Comparison of ENCODE assay signal across 31 cellular contexts in genomic region chr20:1196634-1197033, GRCh38. TPM values are rescaled to one million over a fixed set of nuclear protein-coding genes. Genes with fewer than 3 reads are reported as not detected.
"Had no signal": no experiment of that assay in that cellular context is flagged by ENCODE, and none has a peak within 500 bp of the region (broad histone marks: within the 10 kb centered on the region; RNA-seq: fewer than 3 reads in every experiment).

No MANE protein-coding gene starts in this region.

- H3K4me1 ChIP-seq: colonic mucosa, gastroesophageal sphincter had no signal

- H3K27ac ChIP-seq: colonic mucosa, epithelial cell of prostate, esophagus squamous epithelium, gastroesophageal sphincter, heart right ventricle, hepatocyte had no signal

- H3K36me3 ChIP-seq: colonic mucosa, esophagus squamous epithelium, gastroesophageal sphincter, heart right ventricle had no signal

- DNase-seq: activated CD4-positive, alpha-beta memory T cell treated with anti-CD3 and anti-CD28 coated beads for 36 hours; activated CD4-positive, alpha-beta T cell treated with anti-CD3 and anti-CD28 coated beads for 36 hours; activated CD4-positive, alpha-beta T cell treated with anti-CD3 and anti-CD28 coated beads, Interleukin-2, amount 10 ng/mL, durations not matched to agents 24 days and 14 days; activated CD4-positive, CD25-positive, alpha-beta regulatory T cell; activated CD4-positive, CD25-positive, alpha-beta regulatory T cell treated with anti-CD3 and anti-CD28 coated beads, Interleukin-2, amount 50 U/mL, for 72 hours; activated CD8-positive, alpha-beta T cell treated with anti-CD3 and anti-CD28 coated beads, Interleukin-2, amount 10 ng/mL, durations not matched to agents 7 days and 5 days; activated effector memory CD4-positive, alpha-beta T cell treated with Interleukin-2 at 50 U/mL for 16 hours; activated gamma-delta T cell treated with Interleukin-2 at 50 U/mL for 16 hours; activated naive CD4-positive, alpha-beta T cell treated with anti-CD3 and anti-CD28 coated beads, Interleukin-2, amount 50 U/mL, for 16 hours; activated naive CD4-positive, alpha-beta T cell treated with Interleukin-2 at 50 U/mL for 16 hours; activated T-cell treated with anti-CD3 and anti-CD28 coated beads, Interleukin-2, amount 50 U/mL, for 4 hours; amniotic stem cell; anterior cingulate cortex; caudate nucleus; colonic mucosa; effector CD8-positive, alpha-beta T cell; esophagus squamous epithelium; foreskin melanocyte; heart right ventricle; T1000 had no signal

- H3K9me3 ChIP-seq: colonic mucosa, esophagus squamous epithelium, gastroesophageal sphincter had no signal

- H3K27me3 ChIP-seq: colonic mucosa, heart right ventricle, hepatocyte had no signal

- ATAC-seq: activated CD4-positive, alpha-beta T cell treated with anti-CD3 and anti-CD28 coated beads for 36 hours; activated CD8-positive, alpha-beta T cell treated with anti-CD3 and anti-CD28 coated beads, Interleukin-2, amount 10 ng/mL, durations not matched to agents 7 days and 5 days; activated T-cell treated with anti-CD3 and anti-CD28 coated beads, Interleukin-2, amount 50 U/mL, for 4 hours; activated T-helper 17 cell treated with anti-CD3 and anti-CD28 coated beads, Interleukin-2, amount 50 U/mL, for 72 hours; gastroesophageal sphincter; heart right ventricle had no signal

- H3K4me3 ChIP-seq: colonic mucosa, esophagus squamous epithelium, gastroesophageal sphincter, heart right ventricle, hepatocyte had no signal

RNA-seq across cellular contexts. Expression of gene C20orf202, which starts 6.6 kb away (rescaled TPM):
- total RNA-seq: activated CD4-positive, alpha-beta memory T cell treated with anti-CD3 and anti-CD28 coated beads for 36 hours; activated CD4-positive, alpha-beta T cell treated with anti-CD3 and anti-CD28 coated beads for 36 hours; activated CD4-positive, alpha-beta T cell treated with anti-CD3 and anti-CD28 coated beads, Interleukin-2, amount 10 ng/mL, durations not matched to agents 24 days and 14 days; activated CD8-positive, alpha-beta T cell treated with anti-CD3 and anti-CD28 coated beads, Interleukin-2, amount 10 ng/mL, durations not matched to agents 7 days and 5 days; activated T-cell treated with anti-CD3 and anti-CD28 coated beads, Interleukin-2, amount 50 U/mL, for 4 hours; activated T-helper 17 cell treated with anti-CD3 and anti-CD28 coated beads, Interleukin-2, amount 50 U/mL, for 72 hours; astrocyte; endothelial cell of umbilical vein; glomerular endothelial cell; T-helper 2 cell treated with Interferon-gamma antibody and Interleukin-4, amounts not matched to agents 100 ng/mL and 5 ng/mL, for 36 hours had no signal

RNA-seq across cellular contexts. Expression of gene TMEM74B, which starts 11.9 kb away (rescaled TPM):
- total RNA-seq: activated T-cell treated with anti-CD3 and anti-CD28 coated beads, Interleukin-2, amount 50 U/mL, for 4 hours; fibroblast of lung; fibroblast of villous mesenchyme had no signal

RNA-seq across cellular contexts. Expression of gene RAD21L1, which starts 29.2 kb away (rescaled TPM):
- total RNA-seq: activated CD4-positive, alpha-beta memory T cell treated with anti-CD3 and anti-CD28 coated beads for 36 hours; activated CD4-positive, alpha-beta T cell treated with anti-CD3 and anti-CD28 coated beads, Interleukin-2, amount 10 ng/mL, durations not matched to agents 24 days and 14 days; activated T-helper 17 cell treated with anti-CD3 and anti-CD28 coated beads, Interleukin-2, amount 50 U/mL, for 72 hours; astrocyte; colonic mucosa; dermis microvascular lymphatic vessel endothelial cell; endothelial cell of umbilical vein; esophagus squamous epithelium; fibroblast of villous mesenchyme; gastroesophageal sphincter; glomerular endothelial cell; heart right ventricle; hepatocyte; T-helper 2 cell treated with Interferon-gamma antibody and Interleukin-4, amounts not matched to agents 100 ng/mL and 5 ng/mL, for 36 hours had no signal
